In genomic region chr17:34579017-34579946, GRCh38 we compare ENCODE assay signal across 8 cellular contexts. TPM values are rescaled to one million over a fixed set of nuclear protein-coding genes. Genes with fewer than 3 reads are reported as not detected.
DNase-seq lines count a peak whose midpoint lies in the region; ATAC-seq and TF ChIP-seq lines count a peak whose summit lies in the region.

A gene with protein sequence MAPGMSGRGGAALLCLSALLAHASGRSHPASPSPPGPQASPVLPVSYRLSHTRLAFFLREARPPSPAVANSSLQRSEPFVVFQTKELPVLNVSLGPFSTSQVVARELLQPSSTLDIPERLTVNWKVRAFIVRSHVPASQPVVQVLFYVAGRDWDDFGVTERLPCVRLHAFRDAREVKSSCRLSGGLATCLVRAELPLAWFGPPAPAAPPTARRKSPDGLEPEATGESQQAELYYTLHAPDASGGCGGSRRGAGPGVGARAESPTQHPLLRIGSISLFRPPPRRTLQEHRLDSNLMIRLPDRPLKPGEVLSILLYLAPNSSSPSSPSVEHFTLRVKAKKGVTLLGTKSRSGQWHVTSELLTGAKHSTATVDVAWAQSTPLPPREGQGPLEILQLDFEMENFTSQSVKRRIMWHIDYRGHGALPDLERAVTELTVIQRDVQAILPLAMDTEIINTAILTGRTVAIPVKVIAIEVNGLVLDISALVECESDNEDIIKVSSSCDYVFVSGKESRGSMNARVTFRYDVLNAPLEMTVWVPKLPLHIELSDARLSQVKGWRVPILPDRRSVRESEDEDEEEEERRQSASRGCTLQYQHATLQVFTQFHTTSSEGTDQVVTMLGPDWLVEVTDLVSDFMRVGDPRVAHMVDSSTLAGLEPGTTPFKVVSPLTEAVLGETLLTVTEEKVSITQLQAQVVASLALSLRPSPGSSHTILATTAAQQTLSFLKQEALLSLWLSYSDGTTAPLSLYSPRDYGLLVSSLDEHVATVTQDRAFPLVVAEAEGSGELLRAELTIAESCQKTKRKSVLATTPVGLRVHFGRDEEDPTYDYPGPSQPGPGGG (N-terminal part only) (plus strand): TSS chr17:34579582. CDS start chr17:34581077, 1,495 bp downstream.

- peaks cover 63% of the 10 kb centered on the region for H3K27me3 ChIP-seq in BJ (ENCODE audit: control insufficient read depth, insufficient read depth, low read length)
- H3K27me3 ChIP-seq in KMS-11 (ENCODE audit: insufficient read depth, low read depth), result peaks cover 44% of the 10 kb centered on the region
- H3K27me3 ChIP-seq in right cardiac atrium (ENCODE audit: control insufficient read depth, insufficient read depth), result no peaks in the 10 kb centered on the region

- TF ChIP-seq CTCF in BJ (IDR thresholded peaks at IDR 0.05; ENCODE audit: insufficient read depth, low read depth, low read length), result no peak
- no peak for TF ChIP-seq CTCF in KMS-11 (conservative IDR thresholded peaks at IDR 0.05; ENCODE audit: low read depth, low read length)

- DNase-seq in BJ (ENCODE audit: low read depth) (no peak), right cardiac atrium (peak; percentile 54 to 79 (median 76)), posterior vena cava (ENCODE audit: low spot score) (peak; percentile 77), SKM-1 treated with dmso at 0.1 percent for 144 hours (lab: John Stamatoyannopoulos, UW; ENCODE audit: unreplicated experiment) (no peak)
- peak; percentile 12 for DNase-seq in activated naive CD8-positive, alpha-beta T cell treated with anti-CD3 and anti-CD28 coated beads for 36 hours

- ATAC-seq in right cardiac atrium, result peak; percentile 79 to 82
- ATAC-seq in GM19452 (IDR thresholded peaks at IDR 0.05; ENCODE audit: unreplicated experiment), result no peak
- ATAC-seq in GM19455 (IDR thresholded peaks at IDR 0.05; ENCODE audit: unreplicated experiment), result no peak

- no peaks in the 10 kb centered on the region for H3K9me3 ChIP-seq in right cardiac atrium (ENCODE audit: control insufficient read depth, low read length)

- no peak within 1 kb of the TSS for H3K9ac ChIP-seq in KMS-11

- no peak within 1 kb of the TSS for H3K27ac Mint-ChIP-seq in activated naive CD8-positive, alpha-beta T cell treated with anti-CD3 and anti-CD28 coated beads for 36 hours

- WGBS in right cardiac atrium, result under 1% methylated on average over 101 of the region's 101 CpGs

- POLR2A ChIA-PET in BJ (lab: Charles Lee), result no interaction called here

- no peaks in the 10 kb centered on the region for H3K36me3 Mint-ChIP-seq in activated naive CD8-positive, alpha-beta T cell treated with anti-CD3 and anti-CD28 coated beads for 36 hours

- H3K27me3 Mint-ChIP-seq in activated naive CD8-positive, alpha-beta T cell treated with anti-CD3 and anti-CD28 coated beads for 36 hours, result peaks cover 85% of the 10 kb centered on the region

- intact Hi-C loops in right cardiac atrium (cut with DNase I), result no loop called here
- intact Hi-C loops in posterior vena cava (cut with DNase I), result no loop called here

- H3K27ac ChIP-seq in KMS-11 (no peak within 1 kb of the TSS), right cardiac atrium (ENCODE audit: low read length) (no peak within 1 kb of the TSS)

- H3K4me2 ChIP-seq in KMS-11, result peak within 1 kb of the TSS; percentile 22; the same call in 1 of the 2 replicates

- CTCF ChIA-PET in BJ (lab: Yijun Ruan, JAX), result no interaction called here

- H3K79me2 ChIP-seq in KMS-11 (ENCODE audit: insufficient read depth, low read depth), result no peaks in the 10 kb centered on the region

- peak within 1 kb of the TSS; percentile 69 for H3K4me3 Mint-ChIP-seq in activated naive CD8-positive, alpha-beta T cell treated with anti-CD3 and anti-CD28 coated beads for 36 hours

- peak within 1 kb of the TSS; percentile 40; the same call in 1 of the 2 replicates for H2AFZ ChIP-seq in KMS-11 (ENCODE audit: low read depth)

- no peaks in the 10 kb centered on the region for H3K9me3 Mint-ChIP-seq in activated naive CD8-positive, alpha-beta T cell treated with anti-CD3 and anti-CD28 coated beads for 36 hours

- H3K4me3 ChIP-seq in BJ (ENCODE audit: low read depth, low read length) (peak within 1 kb of the TSS; percentile 46), KMS-11 (IDR thresholded peaks at IDR 0.05; ENCODE audit: insufficient read depth, low read depth, low read length) (no peak within 1 kb of the TSS), right cardiac atrium (ENCODE audit: low read length) (peak within 1 kb of the TSS; percentile 49)

- H4K20me1 ChIP-seq in KMS-11 (ENCODE audit: insufficient read depth), result no peaks in the 10 kb centered on the region

- H3K4me1 Mint-ChIP-seq in activated naive CD8-positive, alpha-beta T cell treated with anti-CD3 and anti-CD28 coated beads for 36 hours, result peaks cover 2% of the 10 kb centered on the region

- H3K4me1 ChIP-seq in KMS-11 (ENCODE audit: low read depth, poor library complexity, severe bottlenecking), result no peaks in the 10 kb centered on the region
- H3K4me1 ChIP-seq in right cardiac atrium (ENCODE audit: control insufficient read depth, insufficient read depth, low read length), result no peaks in the 10 kb centered on the region

- no peaks in the 10 kb centered on the region for H3K36me3 ChIP-seq in BJ (ENCODE audit: control insufficient read depth, insufficient read depth, low read length)
- H3K36me3 ChIP-seq in KMS-11 (ENCODE audit: insufficient read depth), result no peaks in the 10 kb centered on the region

RNA-seq across cellular contexts. Expression of the gene that starts here (rescaled TPM):
- polyA plus RNA-seq in BJ (2011; rRNA removed) (not detected in 2 replicates), right cardiac atrium (0.16 TPM)
- polyA minus RNA-seq in BJ (2011; rRNA and poly(A)+ RNA removed), result not detected in 2 replicates
- total RNA-seq in activated naive CD8-positive, alpha-beta T cell treated with anti-CD3 and anti-CD28 coated beads for 36 hours, result under 1 TPM in 1 of 2 experiments, not detected in 1; 0.06 TPM
- total RNA-seq in right cardiac atrium (under 1 TPM; 0.06 to 0.35 (median 0.16) TPM), posterior vena cava (under 1 TPM; 0.42 to 0.67 TPM)

Comparison
In these comparisons a context has a peak if more than half of its experiments do, and no peak if none do; other contexts are left out.
1. Peak in DNase-seq in activated naive CD8-positive, alpha-beta T cell treated with anti-CD3 and anti-CD28 coated beads for 36 hours; RNA of the gene not detected or under 1 TPM.
2. Peak in DNase-seq, ATAC-seq and H3K4me3 ChIP-seq in right cardiac atrium; RNA of the gene not detected or under 1 TPM.
3. Peak in DNase-seq in posterior vena cava; RNA of the gene not detected or under 1 TPM.